In the genomic region with DNA sequence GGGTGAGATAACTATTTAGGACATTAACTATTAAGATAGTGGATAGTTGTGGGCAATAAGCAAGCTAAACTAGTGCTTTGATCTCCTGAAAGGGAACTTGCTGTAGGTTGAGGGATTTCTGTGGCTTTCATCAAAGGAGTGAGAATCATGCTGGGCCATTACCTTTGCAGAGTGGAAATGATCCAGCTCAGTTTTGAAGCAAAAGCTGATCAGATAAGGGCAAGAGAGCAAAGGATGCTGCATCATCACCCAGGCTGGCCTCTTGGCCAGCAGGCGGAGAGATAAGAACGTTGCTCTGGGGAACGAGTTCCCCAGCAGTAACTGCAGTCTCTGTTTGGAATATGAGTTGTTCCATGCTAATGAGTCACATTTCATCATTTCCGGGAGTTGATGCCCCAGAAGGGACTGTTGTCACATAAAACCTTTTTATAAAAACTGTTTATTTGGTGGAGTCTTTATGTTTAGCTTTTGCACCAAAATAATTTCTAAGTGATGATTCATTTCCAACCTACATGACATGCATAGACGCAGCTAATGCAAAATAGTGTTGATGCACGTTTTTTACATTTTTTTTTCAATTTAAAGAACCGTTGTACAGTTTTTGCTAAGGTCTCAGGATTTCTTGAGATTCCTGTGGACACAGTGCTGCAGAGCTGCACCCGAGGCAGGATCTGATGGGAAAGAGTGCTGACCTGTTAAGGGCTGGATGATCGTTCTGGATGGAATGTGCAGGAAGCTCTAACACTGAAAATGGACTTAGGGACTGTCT, we compare ENCODE assay signal across 9 cellular contexts.
A peak's percentile ranks its signal among the peaks of the same experiment; 100 is the strongest.
DNase-seq lines count a peak whose midpoint lies in the region; ATAC-seq and TF ChIP-seq lines count a peak whose summit lies in the region.
"Had no signal": no experiment of that assay in that cellular context is flagged by ENCODE, and none has a peak within 500 bp of the region (broad histone marks: within the 10 kb centered on the region; RNA-seq: fewer than 3 reads in every experiment).

No MANE protein-coding gene starts in this region.

- H3K4me3 ChIP-seq in endodermal cell (ENCODE audit: low read length), result no peak overlapping the region
- peak overlapping the region; percentile 7 for H3K4me3 ChIP-seq in skeletal muscle satellite cell (ENCODE audit: low read length)
- H3K4me3 ChIP-seq in MM.1S (ENCODE audit: low read length), result no peak overlapping the region
- H3K4me3 ChIP-seq in WERI-Rb-1 (ENCODE audit: low read depth, low read length), result no peak overlapping the region

- peaks cover 3% of the 10 kb centered on the region for H3K4me1 Mint-ChIP-seq in endodermal cell
- H3K4me1 Mint-ChIP-seq: memory B cell had no signal

- no peaks in the 10 kb centered on the region for H3K4me1 ChIP-seq in endodermal cell (ENCODE audit: control insufficient read depth, insufficient read depth, low read length)
- H3K4me1 ChIP-seq in skeletal muscle satellite cell (ENCODE audit: control insufficient read depth, insufficient read depth, low read length), result peaks cover 11% of the 10 kb centered on the region
- H3K4me1 ChIP-seq in MM.1S (ENCODE audit: low read length), result no peaks in the 10 kb centered on the region

- H3K9me2 ChIP-seq in MM.1S (replicated peaks; ENCODE audit: insufficient read depth, low read length), result no peaks in the 10 kb centered on the region

- no peaks in the 10 kb centered on the region for H3K9me3 ChIP-seq in endodermal cell (ENCODE audit: control insufficient read depth, low read length)
- no peaks in the 10 kb centered on the region for H3K9me3 ChIP-seq in skeletal muscle satellite cell (replicated peaks; ENCODE audit: low read length)
- no peaks in the 10 kb centered on the region for H3K9me3 ChIP-seq in MM.1S (replicated peaks; ENCODE audit: insufficient read depth, low read length)
- no peaks in the 10 kb centered on the region for H3K9me3 ChIP-seq in WERI-Rb-1 (ENCODE audit: severe bottlenecking)

- no peaks in the 10 kb centered on the region for H4K20me1 ChIP-seq in MM.1S (ENCODE audit: insufficient read depth, low read length)

- H3K27me3 Mint-ChIP-seq in endodermal cell (ENCODE audit: insufficient read depth), result no peaks in the 10 kb centered on the region

- no peaks in the 10 kb centered on the region for H3K9me3 Mint-ChIP-seq in endodermal cell
- H3K9me3 Mint-ChIP-seq: memory B cell had no signal

- no peaks in the 10 kb centered on the region for H3K36me3 Mint-ChIP-seq in endodermal cell (ENCODE audit: low read depth)
- H3K36me3 Mint-ChIP-seq: memory B cell had no signal

- H3K36me3 ChIP-seq in endodermal cell (ENCODE audit: control insufficient read depth, insufficient read depth, low read length), result no peaks in the 10 kb centered on the region
- no peaks in the 10 kb centered on the region for H3K36me3 ChIP-seq in skeletal muscle satellite cell (ENCODE audit: insufficient read depth, low read length)
- no peaks in the 10 kb centered on the region for H3K36me3 ChIP-seq in MM.1S (replicated peaks; ENCODE audit: insufficient read depth, low read length)
- no peaks in the 10 kb centered on the region for H3K36me3 ChIP-seq in WERI-Rb-1

- no peak overlapping the region for H3K27ac Mint-ChIP-seq in endodermal cell
- H3K27ac Mint-ChIP-seq: memory B cell had no signal

- H2AFZ ChIP-seq in MM.1S (ENCODE audit: low read length), result no peak overlapping the region

- H3K9ac ChIP-seq in endodermal cell (ENCODE audit: extremely low read depth, low read length, poor library complexity, severe bottlenecking) (no peak overlapping the region), skeletal muscle satellite cell (ENCODE audit: low read depth, low read length) (peak overlapping the region; percentile 10), MM.1S (ENCODE audit: low read length) (no peak overlapping the region)

- TF ChIP-seq CTCF in endodermal cell (conservative IDR thresholded peaks at IDR 0.05) (no peak), MM.1S (IDR thresholded peaks at IDR 0.05; ENCODE audit: low read length) (no peak), WERI-Rb-1 (IDR thresholded peaks at IDR 0.05; ENCODE audit: low read depth, low read length) (no peak)

- peak; percentile 93 for DNase-seq in H4 (ENCODE audit: low spot score)
- peak; percentile 81 for DNase-seq in SK-MEL-5 (ENCODE audit: low read depth, low spot score)
- DNase-seq in endodermal cell, result peak; percentile 63
- DNase-seq in MM.1S, result no peak
- DNase-seq in WERI-Rb-1, result no peak

- no peaks in the 10 kb centered on the region for H3K79me2 ChIP-seq in MM.1S (ENCODE audit: low read length)

- H3K4me3 Mint-ChIP-seq in endodermal cell, result no peak overlapping the region
- H3K4me3 Mint-ChIP-seq: memory B cell had no signal

- H3K4me2 ChIP-seq in skeletal muscle satellite cell (ENCODE audit: low read length), result peak overlapping the region; percentile 75
- no peak overlapping the region for H3K4me2 ChIP-seq in MM.1S (ENCODE audit: low read depth, low read length)

- no peak overlapping the region for H3K27ac ChIP-seq in endodermal cell (ENCODE audit: low read depth, low read length)
- no peak overlapping the region for H3K27ac ChIP-seq in MM.1S (ENCODE audit: low read length)
- no peak overlapping the region for H3K27ac ChIP-seq in WERI-Rb-1

- 70 to 78% methylated on average over 8 to 9 of the region's 9 CpGs for WGBS in endodermal cell (ENCODE audit: insufficient coverage in 1 of 2, insufficient read length in 1 of 2), 2 experiments

- H3F3A ChIP-seq in MM.1S (ENCODE audit: insufficient read depth, low read length), result no peaks in the 10 kb centered on the region

- no peaks in the 10 kb centered on the region for H3K27me3 ChIP-seq in endodermal cell (ENCODE audit: control insufficient read depth, insufficient read depth, low read length, poor library complexity, severe bottlenecking)
- H3K27me3 ChIP-seq in skeletal muscle satellite cell (ENCODE audit: control insufficient read depth, insufficient read depth, low read length), result no peaks in the 10 kb centered on the region
- no peaks in the 10 kb centered on the region for H3K27me3 ChIP-seq in MM.1S (replicated peaks; ENCODE audit: insufficient read depth, low read length)
- no peaks in the 10 kb centered on the region for H3K27me3 ChIP-seq in WERI-Rb-1 (ENCODE audit: insufficient read depth, low read depth, severe bottlenecking)

- ATAC-seq in HG02571 (IDR thresholded peaks at IDR 0.05; ENCODE audit: unreplicated experiment) (no peak), HG03196 (IDR thresholded peaks at IDR 0.05; ENCODE audit: unreplicated experiment) (no peak)

- in situ Hi-C loops in SK-MEL-5 (cut with HindIII; ENCODE audit: low pct_unique_long_range_greater_than_20kb, low sequenced_read_pairs), result no loop called here

Comparison
In these comparisons a context has a peak if more than half of its experiments do, and no peak if none do; other contexts are left out.
1. DNase-seq: peak in H4 (single experiment), SK-MEL-5 (single experiment) and endodermal cell (single experiment); none in MM.1S (single experiment) and WERI-Rb-1 (single experiment).